Comparison of ENCODE assay signal across 8 cellular contexts in genomic region chr1:211382714-211383480, GRCh38. TPM values are rescaled to one million over a fixed set of nuclear protein-coding genes. Genes with fewer than 3 reads are reported as not detected.
DNase-seq lines count a peak whose midpoint lies in the region; TF ChIP-seq lines count a peak whose summit lies in the region.

No MANE protein-coding gene starts in this region.

- no peak overlapping the region for H2BK12ac ChIP-seq in H9 (ENCODE audit: insufficient read length, low read depth, low read length)

- H3K4me1 ChIP-seq in H9 (ENCODE audit: insufficient read depth, low read length): no peaks in the 10 kb centered on the region
- peaks cover 16% of the 10 kb centered on the region for H3K4me1 ChIP-seq in MM.1S (ENCODE audit: low read length)
- H3K4me1 ChIP-seq in neutrophil (ENCODE audit: control insufficient read depth in 1 of 2, insufficient read depth in 1 of 2, low read depth in 1 of 2, low read length in 1 of 2): peaks cover 14 to 15% of the 10 kb centered on the region in 2 experiments
- peaks cover 0 to 18% (median 14%) of the 10 kb centered on the region in 5 donors for H3K4me1 ChIP-seq in subcutaneous abdominal adipose tissue (ENCODE audit: control insufficient read depth in 5 of 5, insufficient read depth in 5 of 5, low read length in 5 of 5)

- H3K9ac ChIP-seq in H9 (ENCODE audit: extremely low read depth, insufficient read length, low read length) (peak overlapping the region; percentile 85), MM.1S (ENCODE audit: low read length) (peak overlapping the region; percentile 97), subcutaneous abdominal adipose tissue (ENCODE audit: low read length in 5 of 5) (peak overlapping the region; percentile 81 to 99 (median 98))

- H3K14ac ChIP-seq in H9 (ENCODE audit: insufficient read depth, low read length): peak overlapping the region; percentile 99

- H3K4me3 Mint-ChIP-seq in H9: peak overlapping the region; percentile 88 to 94
- H3K4me3 Mint-ChIP-seq in activated naive CD4-positive, alpha-beta T cell treated with anti-CD3 and anti-CD28 coated beads, Interleukin-2, amount 10 ng/mL, durations not matched to agents 7 days and 5 days: peak overlapping the region; percentile 82

- in situ Hi-C loops in SK-MEL-5 (cut with HindIII; ENCODE audit: low pct_unique_long_range_greater_than_20kb, low sequenced_read_pairs): no loop called here

- no peak overlapping the region for H4K91ac ChIP-seq in H9 (ENCODE audit: insufficient read length, low read depth, low read length)

- no peak overlapping the region for H4K5ac ChIP-seq in H9 (ENCODE audit: insufficient read length, low read depth, low read length)

- no peaks in the 10 kb centered on the region for H3K27me3 Mint-ChIP-seq in H9 (ENCODE audit: low read depth)
- H3K27me3 Mint-ChIP-seq in activated naive CD4-positive, alpha-beta T cell treated with anti-CD3 and anti-CD28 coated beads, Interleukin-2, amount 10 ng/mL, durations not matched to agents 7 days and 5 days: peaks cover 5% of the 10 kb centered on the region

- H4K20me1 ChIP-seq in H9 (ENCODE audit: control insufficient read depth, insufficient read depth, insufficient read length) (no peaks in the 10 kb centered on the region), MM.1S (ENCODE audit: insufficient read depth, low read length) (no peaks in the 10 kb centered on the region)

- H3K79me1 ChIP-seq in H9 (ENCODE audit: insufficient read depth, low read depth, low read length, poor library complexity, severe bottlenecking): no peaks in the 10 kb centered on the region

- peak; percentile 12 for DNase-seq in GDM1 (lab: John Stamatoyannopoulos, UW)
- peak; percentile 94 for DNase-seq in H9
- DNase-seq in MM.1S: peak; percentile 98
- DNase-seq in SK-MEL-5 (ENCODE audit: low read depth, low spot score): peak; percentile 95
- peak; percentile 84 for DNase-seq in activated naive CD4-positive, alpha-beta T cell treated with anti-CD3 and anti-CD28 coated beads, Interleukin-2, amount 10 ng/mL, durations not matched to agents 7 days and 5 days
- DNase-seq in germinal center (ENCODE audit: low spot score): peak; percentile 87

- H2BK15ac ChIP-seq in H9 (ENCODE audit: low read depth, low read length): no peak overlapping the region

- peak overlapping the region; percentile 99 for H3K18ac ChIP-seq in H9 (ENCODE audit: insufficient read length, low read depth, low read length)

- CTCF ChIA-PET in activated naive CD4-positive, alpha-beta T cell treated with anti-CD3 and anti-CD28 coated beads, Interleukin-2, amount 10 ng/mL, durations not matched to agents 7 days and 5 days (lab: Charles Lee): interaction anchor here (1.1 to 1.5 kb wide), 2 partner anchors 54 to 93 kb away, joined by 4 to 5 read pairs; no protein-coding TSS in a partner anchor

- no peaks in the 10 kb centered on the region; the same call in 1 of the 2 replicates for H3F3A ChIP-seq in MM.1S (ENCODE audit: insufficient read depth, low read length)

- H3K23me2 ChIP-seq in H9 (ENCODE audit: insufficient read length, low read depth, low read length, poor library complexity, severe bottlenecking): peaks cover 7% of the 10 kb centered on the region

- H3K23ac ChIP-seq in H9 (ENCODE audit: insufficient read length, low read depth, low read length): no peak overlapping the region

- H3K4ac ChIP-seq in H9 (ENCODE audit: low read depth, low read length): no peak overlapping the region; the same call in 1 of the 2 replicates

- H3K9me3 ChIP-seq in H9 (ENCODE audit: control insufficient read depth, low read depth, low read length) (no peaks in the 10 kb centered on the region), MM.1S (replicated peaks; ENCODE audit: insufficient read depth, low read length) (no peaks in the 10 kb centered on the region), neutrophil (no peaks in the 10 kb centered on the region), subcutaneous abdominal adipose tissue (ENCODE audit: control insufficient read depth in 5 of 5, low read length in 5 of 5) (no peaks in the 10 kb centered on the region)

- peak overlapping the region; percentile 87 for H3K27ac ChIP-seq in H9 (ENCODE audit: insufficient read length, low read depth, low read length)
- peak overlapping the region; percentile 94 for H3K27ac ChIP-seq in MM.1S (ENCODE audit: low read length)
- H3K27ac ChIP-seq in neutrophil: peak overlapping the region; percentile 97
- peak overlapping the region; percentile 94 for H3K27ac ChIP-seq in subcutaneous abdominal adipose tissue (ENCODE audit: low read depth, low read length)

- no peak for TF ChIP-seq CTCF in H9 (conservative IDR thresholded peaks at IDR 0.05)
- TF ChIP-seq CTCF in MM.1S (IDR thresholded peaks at IDR 0.05; ENCODE audit: low read length): no peak
- TF ChIP-seq CTCF in neutrophil (IDR thresholded peaks at IDR 0.05): no peak

- no peak overlapping the region for H2BK20ac ChIP-seq in H9 (ENCODE audit: low read depth, low read length, poor library complexity, severe bottlenecking)

- no peaks in the 10 kb centered on the region for H3K36me3 Mint-ChIP-seq in H9 (ENCODE audit: insufficient read depth in 1 of 3, low read depth in 3 of 3)
- H3K36me3 Mint-ChIP-seq in activated naive CD4-positive, alpha-beta T cell treated with anti-CD3 and anti-CD28 coated beads, Interleukin-2, amount 10 ng/mL, durations not matched to agents 7 days and 5 days: peaks cover 12% of the 10 kb centered on the region

- no peak overlapping the region for H2AK5ac ChIP-seq in H9 (ENCODE audit: insufficient read length, low read length)

- peak overlapping the region; percentile 61 for H3K4me2 ChIP-seq in H9 (ENCODE audit: insufficient read depth, insufficient read length, low read length)
- peak overlapping the region; percentile 86 for H3K4me2 ChIP-seq in MM.1S (ENCODE audit: low read depth, low read length)

- no peak overlapping the region for H2BK120ac ChIP-seq in H9 (ENCODE audit: low read depth, low read length, poor library complexity, severe bottlenecking)

- no peak overlapping the region for H4K8ac ChIP-seq in H9 (replicated peaks; ENCODE audit: insufficient read length, low read depth, low read length)

- H3K9me3 Mint-ChIP-seq in H9: no peaks in the 10 kb centered on the region
- H3K9me3 Mint-ChIP-seq in activated naive CD4-positive, alpha-beta T cell treated with anti-CD3 and anti-CD28 coated beads, Interleukin-2, amount 10 ng/mL, durations not matched to agents 7 days and 5 days: no peaks in the 10 kb centered on the region

- peak overlapping the region; percentile 93 for H3K4me3 ChIP-seq in MM.1S (ENCODE audit: low read length)
- peak overlapping the region; percentile 72 to 84 for H3K4me3 ChIP-seq in neutrophil (ENCODE audit: low read depth in 1 of 2, low read length in 1 of 2)
- peak overlapping the region; percentile 92 to 98 (median 94) for H3K4me3 ChIP-seq in subcutaneous abdominal adipose tissue (ENCODE audit: low read depth in 1 of 5, low read length in 5 of 5)

- H2AFZ ChIP-seq in H9 (ENCODE audit: low read length) (no peak overlapping the region), MM.1S (ENCODE audit: low read length) (peak overlapping the region; percentile 94)

- peaks cover 27 to 33% of the 10 kb centered on the region in 2 experiments for H3K4me1 Mint-ChIP-seq in H9
- peaks cover 28% of the 10 kb centered on the region for H3K4me1 Mint-ChIP-seq in activated naive CD4-positive, alpha-beta T cell treated with anti-CD3 and anti-CD28 coated beads, Interleukin-2, amount 10 ng/mL, durations not matched to agents 7 days and 5 days

- no peaks in the 10 kb centered on the region for H3K9me2 ChIP-seq in MM.1S (replicated peaks; ENCODE audit: insufficient read depth, low read length)

- no peak overlapping the region for H3K56ac ChIP-seq in H9 (ENCODE audit: insufficient read length, low read depth, low read length)

- H3K27ac Mint-ChIP-seq in H9: peak overlapping the region; percentile 89 to 100 (median 99)
- peak overlapping the region; percentile 95 for H3K27ac Mint-ChIP-seq in activated naive CD4-positive, alpha-beta T cell treated with anti-CD3 and anti-CD28 coated beads, Interleukin-2, amount 10 ng/mL, durations not matched to agents 7 days and 5 days

- H3K27me3 ChIP-seq in H9 (ENCODE audit: insufficient read depth, low read length): no peaks in the 10 kb centered on the region
- H3K27me3 ChIP-seq in MM.1S (replicated peaks; ENCODE audit: insufficient read depth, low read length): no peaks in the 10 kb centered on the region
- H3K27me3 ChIP-seq in neutrophil: no peaks in the 10 kb centered on the region
- H3K27me3 ChIP-seq in subcutaneous abdominal adipose tissue (ENCODE audit: control insufficient read depth in 5 of 5, insufficient read depth in 4 of 5, low read length in 5 of 5): no peaks in the 10 kb centered on the region

- no peak overlapping the region for H2BK5ac ChIP-seq in H9 (ENCODE audit: insufficient read length, low read length)

- H3K36me3 ChIP-seq in MM.1S (replicated peaks; ENCODE audit: insufficient read depth, low read length): no peaks in the 10 kb centered on the region
- no peaks in the 10 kb centered on the region for H3K36me3 ChIP-seq in neutrophil
- no peaks in the 10 kb centered on the region for H3K36me3 ChIP-seq in subcutaneous abdominal adipose tissue (ENCODE audit: control insufficient read depth in 5 of 5, insufficient read depth in 5 of 5, low read length in 5 of 5)

- peak overlapping the region; percentile 37 for H3T11ph ChIP-seq in H9 (ENCODE audit: low read length)

- WGBS in H9 (ENCODE audit: extremely low coverage, insufficient read length, low lambda C conversion rate): no CpG with 5 or more reads among the region's 49 CpGs

- H3K79me2 ChIP-seq in H9 (ENCODE audit: insufficient read depth, low read length): no peaks in the 10 kb centered on the region
- peaks cover 13% of the 10 kb centered on the region for H3K79me2 ChIP-seq in MM.1S (ENCODE audit: low read length)

RNA-seq across cellular contexts. Expression of gene TRAF5, which starts 56.3 kb away (rescaled TPM):
- 16.8 and 19.1 TPM in 2 replicates for total RNA-seq in H9 (2021)
- 12.9 and 14.3 TPM in 2 replicates for total RNA-seq in SK-MEL-5 (2014; rRNA removed; shearing (Covaris generic))
- polyA plus RNA-seq in SK-MEL-5 (2015; cell fraction: cytosol; rRNA removed): 10.3 and 12.3 TPM in 2 replicates
- polyA plus RNA-seq in SK-MEL-5 (2015; cell fraction: nucleus; rRNA removed): 104 and 119 TPM in 2 replicates

Comparison
In these comparisons a context has a peak if more than half of its experiments do, and no peak if none do; other contexts are left out.
1. Peak in every context shown above with its lines: DNase-seq, H3K4me3 ChIP-seq and H3K27ac ChIP-seq.
2. DNase-seq: peak in every context shown above with its lines; median percentile 98 in MM.1S; 95 in SK-MEL-5; 94 in H9; 87 in germinal center; 84 in activated naive CD4-positive, alpha-beta T cell treated with anti-CD3 and anti-CD28 coated beads, Interleukin-2, amount 10 ng/mL, durations not matched to agents 7 days and 5 days; 12 in GDM1.